8 cellular contexts compared by ENCODE assay signal in genomic region chr12:57086951-57087688, GRCh38. TPM values are rescaled to one million over a fixed set of nuclear protein-coding genes. Genes with fewer than 3 reads are reported as not detected.
DNase-seq lines count a peak whose midpoint lies in the region; ATAC-seq and TF ChIP-seq lines count a peak whose summit lies in the region.

No MANE protein-coding gene starts in this region.

- no peaks in the 10 kb centered on the region for H3K9me3 ChIP-seq in mucosa of stomach (ENCODE audit: control insufficient read depth, low read length)

- H3K27me3 ChIP-seq in mucosa of stomach (ENCODE audit: control insufficient read depth, insufficient read depth, low read length), result no peaks in the 10 kb centered on the region

- no peak for TF ChIP-seq CTCF in epithelial cell of proximal tubule (conservative IDR thresholded peaks at IDR 0.05; ENCODE audit: low read depth, low read length)

- peak; percentile 24 to 67 (median 56) for DNase-seq in NCI-H1417 (lab: John Stamatoyannopoulos, UW)
- DNase-seq in NCI-H1417 treated with DMSO at 0.1 percent for 48 hours (lab: John Stamatoyannopoulos, UW), result no peak
- peak; percentile 40 to 50 for DNase-seq in NOMO-1 (lab: John Stamatoyannopoulos, UW; ENCODE audit: unreplicated experiment in 2 of 2)
- DNase-seq in activated T-cell treated with anti-CD3 and anti-CD28 coated beads for 24 hours (ENCODE audit: low read depth), result peak; percentile 89
- no peak for DNase-seq in epithelial cell of proximal tubule (ENCODE audit: low read depth)
- DNase-seq in stimulated activated CD8-positive, alpha-beta memory T cell treated with anti-CD3 and anti-CD28 coated beads, Interleukin-4, amount 100 ng/mL, for 4 hours (ENCODE audit: low read depth in 2 of 2, low spot score in 1 of 2), result peak; percentile 94 to 98

- peaks cover 27% of the 10 kb centered on the region for H3K4me1 ChIP-seq in mucosa of stomach (ENCODE audit: control insufficient read depth, insufficient read depth, low read length)

- ATAC-seq in HG03039 (IDR thresholded peaks at IDR 0.05; ENCODE audit: unreplicated experiment), result peak; percentile 31

- H3K4me3 ChIP-seq in epithelial cell of proximal tubule (ENCODE audit: low read depth, low read length) (peak overlapping the region; percentile 93), mucosa of stomach (ENCODE audit: low read length) (peak overlapping the region; percentile 60)

- peak overlapping the region; percentile 79 for H3K9ac ChIP-seq in mucosa of stomach (ENCODE audit: low read length)

- H3K36me3 ChIP-seq in mucosa of stomach (ENCODE audit: control insufficient read depth, insufficient read depth, low read length), result no peaks in the 10 kb centered on the region

RNA-seq across cellular contexts. Expression of gene NAB2, which starts 1.8 kb away (rescaled TPM):
- total RNA-seq in epithelial cell of proximal tubule, result 15.9 and 24.4 TPM in 2 replicates

RNA-seq across cellular contexts. Expression of gene NEMP1, which starts 8.5 kb away (rescaled TPM):
- 15.7 and 18.7 TPM in 2 replicates for total RNA-seq in epithelial cell of proximal tubule

RNA-seq across cellular contexts. Expression of gene STAT6, which starts 24.0 kb away (rescaled TPM):
- total RNA-seq in epithelial cell of proximal tubule, result 66.1 and 71.4 TPM in 2 replicates

RNA-seq across cellular contexts. Expression of gene MYO1A, which starts 37.2 kb away (rescaled TPM):
- total RNA-seq in epithelial cell of proximal tubule, result 0.07 TPM in 1 of 2 replicates, not detected in the other

RNA-seq across cellular contexts. Expression of gene LRP1, which starts 41.2 kb away (rescaled TPM):
- 0.72 and 8.9 TPM in 2 replicates for total RNA-seq in epithelial cell of proximal tubule

Comparison
In these comparisons a context has a peak if more than half of its experiments do, and no peak if none do; other contexts are left out.
1. DNase-seq: peak in NCI-H1417 (3 of 3), NOMO-1 (2 of 2), activated T-cell treated with anti-CD3 and anti-CD28 coated beads for 24 hours (single experiment) and stimulated activated CD8-positive, alpha-beta memory T cell treated with anti-CD3 and anti-CD28 coated beads, Interleukin-4, amount 100 ng/mL, for 4 hours (2 of 2); none in NCI-H1417 treated with DMSO at 0.1 percent for 48 hours (single experiment) and epithelial cell of proximal tubule (single experiment).